Comparison of ENCODE assay signal across 26 cellular contexts in genomic region chr17:35742896-35743477, GRCh38. TPM values are rescaled to one million over a fixed set of nuclear protein-coding genes. Genes with fewer than 3 reads are reported as not detected.
"Had no signal": no experiment of that assay in that cellular context is flagged by ENCODE, and none has a peak within 500 bp of the region (broad histone marks: within the 10 kb centered on the region; RNA-seq: fewer than 3 reads in every experiment).

No MANE protein-coding gene starts in this region.

- FAIRE-seq: bronchial epithelial cell had no signal

- DNase-seq: activated CD4-positive, alpha-beta T cell treated with anti-CD3 and anti-CD28 coated beads for 1 hour; activated CD4-positive, CD25-positive, alpha-beta regulatory T cell; activated CD8-positive, alpha-beta memory T cell treated with anti-CD3 and anti-CD28 coated beads for 24 hours; activated CD8-positive, alpha-beta memory T cell treated with anti-CD3 and anti-CD28 coated beads, Interleukin-2, amount 10 ng/mL, durations not matched to agents 7 days and 5 days; activated effector memory CD4-positive, alpha-beta T cell treated with Interleukin-2 at 50 U/mL for 16 hours; anterior cingulate cortex; caudate nucleus; NCI-H1105; NCI-H1417 treated with DMSO at 0.1 percent for 48 hours; NCI-H187 treated with DMSO at 0.1 percent for 48 hours; NCI-H2081 treated with DMSO at 0.1 percent for 48 hours; NCI-H446 treated with DMSO at 0.1 percent for 48 hours; NCI-H524; NCI-H82; SHP77; T-cell; T-helper 9 cell; WERI-Rb-1 had no signal

- H3K9me3 ChIP-seq: SJCRH30 had no signal

- H3K4me3 ChIP-seq: SJCRH30, SK-N-MC had no signal

- ATAC-seq: activated CD8-positive, alpha-beta memory T cell treated with anti-CD3 and anti-CD28 coated beads, Interleukin-2, amount 10 ng/mL, durations not matched to agents 7 days and 5 days; activated naive CD8-positive, alpha-beta T cell treated with anti-CD3 and anti-CD28 coated beads, Interleukin-2, amount 50 U/mL, for 24 hours; Panc1; T-cell had no signal

- H3K4me1 ChIP-seq: SJCRH30 had no signal

- H3K36me3 ChIP-seq: SJCRH30, WERI-Rb-1 had no signal

- H3K27ac ChIP-seq: SJCRH30, SK-N-MC, WERI-Rb-1 had no signal

RNA-seq across cellular contexts. Expression of gene GAS2L2, which starts 10.1 kb away (rescaled TPM):
- total RNA-seq: activated CD4-positive, alpha-beta memory T cell treated with anti-CD3 and anti-CD28 coated beads, Interleukin-2, amount 10 ng/mL, durations not matched to agents 7 days and 5 days; activated CD8-positive, alpha-beta memory T cell treated with anti-CD3 and anti-CD28 coated beads, Interleukin-2, amount 10 ng/mL, durations not matched to agents 7 days and 5 days; bronchial epithelial cell; RPMI7951; SJCRH30 had no signal

RNA-seq across cellular contexts. Expression of gene C17orf50, which starts 17.7 kb away (rescaled TPM):
- total RNA-seq: activated CD4-positive, alpha-beta memory T cell treated with anti-CD3 and anti-CD28 coated beads, Interleukin-2, amount 10 ng/mL, durations not matched to agents 7 days and 5 days; activated CD8-positive, alpha-beta memory T cell treated with anti-CD3 and anti-CD28 coated beads, Interleukin-2, amount 10 ng/mL, durations not matched to agents 7 days and 5 days; bronchial epithelial cell; MCF 10A; RPMI7951; SJCRH30; T-cell had no signal

RNA-seq across cellular contexts. Expression of gene MMP28, which starts 52.5 kb away (rescaled TPM):
- total RNA-seq: activated CD4-positive, alpha-beta memory T cell treated with anti-CD3 and anti-CD28 coated beads, Interleukin-2, amount 10 ng/mL, durations not matched to agents 7 days and 5 days; activated CD8-positive, alpha-beta memory T cell treated with anti-CD3 and anti-CD28 coated beads, Interleukin-2, amount 10 ng/mL, durations not matched to agents 7 days and 5 days; RPMI7951; SJCRH30 had no signal
